8 cellular contexts compared by ENCODE assay signal in genomic region chr16:89686520-89687091, GRCh38. TPM values are rescaled to one million over a fixed set of nuclear protein-coding genes. Genes with fewer than 3 reads are reported as not detected.
DNase-seq lines count a peak whose midpoint lies in the region; ATAC-seq and TF ChIP-seq lines count a peak whose summit lies in the region.

Gene CDK10, plus strand, starts transcription at chr16:89686689. Its CDS starts 22 bp downstream, at chr16:89686711.

- H3K4me1 Mint-ChIP-seq in activated CD4-positive, alpha-beta T cell treated with anti-CD3 and anti-CD28 coated beads, Interleukin-2, amount 10 ng/mL, durations not matched to agents 7 days and 5 days, result peaks cover 24% of the 10 kb centered on the region

- peak within 1 kb of the TSS; percentile 90 for H3K27ac Mint-ChIP-seq in activated CD4-positive, alpha-beta T cell treated with anti-CD3 and anti-CD28 coated beads, Interleukin-2, amount 10 ng/mL, durations not matched to agents 7 days and 5 days

- H3K4me3 ChIP-seq in coronary artery, result peak within 1 kb of the TSS; percentile 91

- ATAC-seq in GM19035 (IDR thresholded peaks at IDR 0.05; ENCODE audit: unreplicated experiment), result peak; percentile 83
- peak; percentile 74 for ATAC-seq in HG03342 (IDR thresholded peaks at IDR 0.05; ENCODE audit: unreplicated experiment)

- TF ChIP-seq CTCF in coronary artery (IDR thresholded peaks at IDR 0.05), result no peak

- peaks cover 3% of the 10 kb centered on the region for H3K9me3 Mint-ChIP-seq in activated CD4-positive, alpha-beta T cell treated with anti-CD3 and anti-CD28 coated beads, Interleukin-2, amount 10 ng/mL, durations not matched to agents 7 days and 5 days

- H3K27me3 Mint-ChIP-seq in activated CD4-positive, alpha-beta T cell treated with anti-CD3 and anti-CD28 coated beads, Interleukin-2, amount 10 ng/mL, durations not matched to agents 7 days and 5 days, result no peaks in the 10 kb centered on the region

- DNase-seq in AG20443 (ENCODE audit: low spot score) (peak; percentile 100), NCI-H524 (lab: John Stamatoyannopoulos, UW) (peak; percentile 89 to 95), coronary artery (ENCODE audit: low spot score) (peak; percentile 91), left kidney (ENCODE audit: low read depth, low spot score) (peak; percentile 96)
- DNase-seq in activated CD4-positive, alpha-beta T cell treated with anti-CD3 and anti-CD28 coated beads, Interleukin-2, amount 10 ng/mL, durations not matched to agents 7 days and 5 days, result peak; percentile 88
- DNase-seq in stimulated activated CD4-positive, alpha-beta T cell treated with anti-CD3 and anti-CD28 coated beads, Interleukin-2, amount 100 ng/mL, for 24 hours, result peak; percentile 91 to 93

- H3K27ac ChIP-seq in coronary artery, result peak within 1 kb of the TSS; percentile 58 to 92

- POLR2A ChIA-PET in activated CD4-positive, alpha-beta T cell treated with anti-CD3 and anti-CD28 coated beads, Interleukin-2, amount 10 ng/mL, durations not matched to agents 7 days and 5 days (lab: Charles Lee), result no interaction called here

- H3K36me3 Mint-ChIP-seq in activated CD4-positive, alpha-beta T cell treated with anti-CD3 and anti-CD28 coated beads, Interleukin-2, amount 10 ng/mL, durations not matched to agents 7 days and 5 days (ENCODE audit: low read depth), result peaks cover 12% of the 10 kb centered on the region

- CTCF ChIA-PET in activated CD4-positive, alpha-beta T cell treated with anti-CD3 and anti-CD28 coated beads, Interleukin-2, amount 10 ng/mL, durations not matched to agents 7 days and 5 days (lab: Charles Lee), result interaction anchor here (0.6 to 2.6 kb wide), 5 partner anchors 11 to 767 kb away, joined by 3 to 19 read pairs (median 6); no protein-coding TSS in a partner anchor

- peak within 1 kb of the TSS; percentile 92 for H3K4me3 Mint-ChIP-seq in activated CD4-positive, alpha-beta T cell treated with anti-CD3 and anti-CD28 coated beads, Interleukin-2, amount 10 ng/mL, durations not matched to agents 7 days and 5 days

RNA-seq across cellular contexts. Expression of gene CDK10, which starts in this region (rescaled TPM):
- 10 to 100 TPM; 83.1 to 96.8 TPM for total RNA-seq in activated CD4-positive, alpha-beta T cell treated with anti-CD3 and anti-CD28 coated beads, Interleukin-2, amount 10 ng/mL, durations not matched to agents 7 days and 5 days

Comparison
In these comparisons a context has a peak if more than half of its experiments do, and no peak if none do; other contexts are left out.
1. Peak in every context shown above with its lines: DNase-seq, ATAC-seq, H3K4me3 ChIP-seq and H3K27ac ChIP-seq.